In genomic region chr3:75237041-75237775, GRCh38 we compare ENCODE assay signal across 24 cellular contexts.
DNase-seq lines count a peak whose midpoint lies in the region; FAIRE-seq and TF ChIP-seq lines count a peak whose summit lies in the region.
"Had no signal": no experiment of that assay in that cellular context is flagged by ENCODE, and none has a peak within 500 bp of the region (broad histone marks: within the 10 kb centered on the region; RNA-seq: fewer than 3 reads in every experiment).

No MANE protein-coding gene starts in this region.

- H3K27me3 ChIP-seq in adipocyte (replicated peaks; ENCODE audit: control insufficient read depth, insufficient read depth, low read length), result peaks cover 3% of the 10 kb centered on the region
- H3K27me3 ChIP-seq in testis, result no peaks in the 10 kb centered on the region
- H3K27me3 ChIP-seq: BE2C; BLaER1 treated with 17β-estradiol and CSF1 and Interleukin-3, amounts not matched to agents 10 nM and 100 nM had no signal

- H3K4me3 ChIP-seq in adipocyte (ENCODE audit: low read length) (no peak overlapping the region), testis (no peak overlapping the region)
- H3K4me3 ChIP-seq: A549; BLaER1 treated with 17β-estradiol and CSF1 and Interleukin-3, amounts not matched to agents 10 nM and 100 nM; GM23338 had no signal

- peaks cover 3% of the 10 kb centered on the region for H3K4me1 ChIP-seq in adipocyte (ENCODE audit: control insufficient read depth, insufficient read depth, low read length)
- H3K4me1 ChIP-seq in testis, result no peaks in the 10 kb centered on the region
- H3K4me1 ChIP-seq: A549, BE2C had no signal

- intact Hi-C loops in testis (cut with DNase I; ENCODE audit: low total_unique reads), result no loop called here

- H3K36me3 ChIP-seq in adipocyte (ENCODE audit: control insufficient read depth, insufficient read depth, low read length, severe bottlenecking), result no peaks in the 10 kb centered on the region
- H3K36me3 ChIP-seq in testis (ENCODE audit: low read depth, missing control alignments), result no peaks in the 10 kb centered on the region
- H3K36me3 ChIP-seq: BE2C; BLaER1 treated with 17β-estradiol and CSF1 and Interleukin-3, amounts not matched to agents 10 nM and 100 nM had no signal

- no peak for TF ChIP-seq POLR2A in testis (IDR thresholded peaks at IDR 0.05)

- DNase-seq in COLO829 (ENCODE audit: low spot score) (peak; percentile 70), EH (ENCODE audit: low read depth) (peak; percentile 4), adipocyte (ENCODE audit: low read depth) (peak; percentile 9), inferior parietal cortex (ENCODE audit: extremely low spot score) (peak; percentile 13), frontal cortex (ENCODE audit: low spot score in 2 of 2) (no peak), testis (no peak), NCI-H774 (lab: John Stamatoyannopoulos, UW) (no peak)
- DNase-seq: 8988T; ACHN; AML-193; BE2C; CD4-positive, alpha-beta T cell; CD8-positive, alpha-beta memory T cell; COR-L47; DMS153; DND-41; EL; GDM1; H9 had no signal

- FAIRE-seq in frontal cortex (lab: Jason Lieb, UNC), result no peak
- FAIRE-seq: A549, GM12891, GM18507 had no signal

- no peak overlapping the region for H3K9ac ChIP-seq in adipocyte (ENCODE audit: low read length)
- H3K9ac ChIP-seq: BLaER1 treated with 17β-estradiol and CSF1 and Interleukin-3, amounts not matched to agents 10 nM and 100 nM had no signal

- H3K9me3 ChIP-seq in adipocyte (ENCODE audit: control insufficient read depth, low read length) (no peaks in the 10 kb centered on the region), testis (no peaks in the 10 kb centered on the region)
- H3K9me3 ChIP-seq: A549; BE2C; BLaER1 treated with 17β-estradiol and CSF1 and Interleukin-3, amounts not matched to agents 10 nM and 100 nM had no signal

- H3K27ac ChIP-seq in testis, result no peak overlapping the region
- H3K27ac ChIP-seq: A549; BLaER1 treated with 17β-estradiol and CSF1 and Interleukin-3, amounts not matched to agents 10 nM and 100 nM had no signal

- TF ChIP-seq CTCF in testis (IDR thresholded peaks at IDR 0.05), result no peak

- WGBS in testis, 2 donors, result 63 to 70% methylated on average over 3 of the region's 3 CpGs

Comparison
In these comparisons a context has a peak if more than half of its experiments do, and no peak if none do; other contexts are left out.
1. DNase-seq: peak in COLO829 (single experiment), EH (single experiment), adipocyte (single experiment) and inferior parietal cortex (single experiment); none in frontal cortex (0 of 2), testis (single experiment) and NCI-H774 (single experiment).